8 cellular contexts compared by ENCODE assay signal in genomic region chr17:48545022-48545376, GRCh38. TPM values are rescaled to one million over a fixed set of nuclear protein-coding genes. Genes with fewer than 3 reads are reported as not detected.
DNase-seq lines count a peak whose midpoint lies in the region; ATAC-seq and TF ChIP-seq lines count a peak whose summit lies in the region.

HOXB2 (minus strand) TSS chr17:48545109; CDS start chr17:48544911, 198 bp downstream.

- H3K9me3 ChIP-seq in ascending aorta (no peaks in the 10 kb centered on the region), suprapubic skin (no peaks in the 10 kb centered on the region)

- DNase-seq in AG04449 (ENCODE audit: low read depth, low spot score) (no peak), ascending aorta (ENCODE audit: low spot score in 2 of 2) (no peak), kidney tubule cell (ENCODE audit: low spot score) (peak; percentile 48), suprapubic skin (ENCODE audit: low spot score in 2 of 2) (no peak), cerebellar nuclear complex (lab: John Stamatoyannopoulos, UW) (no peak)

- H3K4me1 ChIP-seq in ascending aorta (peaks cover 6 to 47% of the 10 kb centered on the region in 2 donors), suprapubic skin (peaks cover 72% of the 10 kb centered on the region)

- H3K27me3 Mint-ChIP-seq in IgD-negative memory B cell, result peaks cover 50% of the 10 kb centered on the region

- TF ChIP-seq CTCF in AG04449 (IDR thresholded peaks at IDR 0.05; ENCODE audit: insufficient read depth, low read length, missing control alignments) (no peak), ascending aorta (IDR thresholded peaks at IDR 0.05) (no peak), suprapubic skin (IDR thresholded peaks at IDR 0.05) (no peak)

- peak within 1 kb of the TSS in 2 of 3 donors; percentile 8 to 94 for H3K27ac Mint-ChIP-seq in IgD-negative memory B cell

- POLR2A ChIA-PET in AG04449 (lab: Yijun Ruan, JAX), result no interaction called here

- H3K36me3 Mint-ChIP-seq in IgD-negative memory B cell, result no peaks in the 10 kb centered on the region

- no peak for TF ChIP-seq EP300 in suprapubic skin (IDR thresholded peaks at IDR 0.05)

- H3K9me3 Mint-ChIP-seq in IgD-negative memory B cell, result no peaks in the 10 kb centered on the region

- CTCF ChIA-PET in AG04449 (lab: Yijun Ruan, JAX), result no interaction called here

- H3K4me3 Mint-ChIP-seq in IgD-negative memory B cell, result peak within 1 kb of the TSS; percentile 72 to 91 (median 78)

- H3K27me3 ChIP-seq in ascending aorta (no peaks in the 10 kb centered on the region), suprapubic skin (peaks cover 4% of the 10 kb centered on the region)

- H3K36me3 ChIP-seq in ascending aorta (peaks cover 1 to 13% of the 10 kb centered on the region in 2 donors), suprapubic skin (no peaks in the 10 kb centered on the region)

- TF ChIP-seq POLR2A in suprapubic skin (IDR thresholded peaks at IDR 0.05), result no peak

- peaks cover 11 to 15% (median 12%) of the 10 kb centered on the region in 3 donors for H3K4me1 Mint-ChIP-seq in IgD-negative memory B cell

- H3K27ac ChIP-seq in ascending aorta (peak within 1 kb of the TSS; percentile 93 to 97), suprapubic skin (peak within 1 kb of the TSS; percentile 93)

- peak within 1 kb of the TSS; percentile 84 for H3K4me3 ChIP-seq in AG04449 (ENCODE audit: low read depth, low read length)
- peak within 1 kb of the TSS; percentile 76 to 83 for H3K4me3 ChIP-seq in ascending aorta
- H3K4me3 ChIP-seq in suprapubic skin, result peak within 1 kb of the TSS; percentile 79

- WGBS in suprapubic skin, result 55% methylated on average over 12 of the region's 12 CpGs

- intact Hi-C loops in ascending aorta (cut with DNase I), result no loop called here

- ATAC-seq in HG03565 (IDR thresholded peaks at IDR 0.05; ENCODE audit: unreplicated experiment), result no peak
- no peak for ATAC-seq in GM21528 (IDR thresholded peaks at IDR 0.05; ENCODE audit: low FRiP score, unreplicated experiment)

RNA-seq across cellular contexts. Expression of gene HOXB2, which starts in this region (rescaled TPM):
- 0.94 TPM for polyA plus RNA-seq in IgD-negative memory B cell
- total RNA-seq in ascending aorta (55.3 TPM), suprapubic skin (10 to 100 TPM in 2 of 4 donors, 1 to 10 TPM in 2; 8.4 to 13.6 (median 9.9) TPM)
